In the genomic region with DNA sequence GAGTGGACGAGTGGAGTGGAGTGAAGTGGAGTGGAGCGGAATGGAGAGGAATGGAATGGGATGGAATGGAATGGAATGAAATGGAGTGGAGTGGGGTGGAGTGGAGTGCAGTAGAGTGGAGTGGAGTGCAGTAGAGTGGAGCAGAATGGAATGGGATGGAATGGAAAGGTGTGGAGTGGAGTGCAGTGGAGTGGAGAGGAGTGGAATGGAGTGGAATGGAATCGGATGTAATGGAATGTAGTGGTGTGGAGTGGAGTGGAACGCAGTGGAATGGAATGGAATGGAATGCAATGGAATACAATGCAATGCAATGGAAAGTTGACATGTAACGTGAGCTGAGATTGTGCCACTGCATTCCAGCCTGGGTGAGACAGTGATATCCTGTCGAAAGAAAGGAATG, we compare ENCODE assay signal across 28 cellular contexts. TPM values are rescaled to one million over a fixed set of nuclear protein-coding genes. Genes with fewer than 3 reads are reported as not detected.
DNase-seq lines count a peak whose midpoint lies in the region; ATAC-seq and TF ChIP-seq lines count a peak whose summit lies in the region.
"Had no signal": no experiment of that assay in that cellular context is flagged by ENCODE, and none has a peak within 500 bp of the region (broad histone marks: within the 10 kb centered on the region; RNA-seq: fewer than 3 reads in every experiment).

No MANE protein-coding gene starts in this region.

- TF ChIP-seq EP300 in gastroesophageal sphincter (IDR thresholded peaks at IDR 0.05): no peak

- H3K9me1 ChIP-seq in IMR-90 (ENCODE audit: insufficient read depth, low read length): no peaks in the 10 kb centered on the region

- DNase-seq in IMR-90 (no peak), upper lobe of right lung (no peak)
- DNase-seq in stimulated activated CD4-positive, alpha-beta T cell treated with anti-CD3 and anti-CD28 coated beads, Interleukin-4, amount 100 ng/mL, for 1 hour: no peak
- no peak for DNase-seq in natural killer cell treated with Interleukin-12 subunit alpha and Interleukin-12 subunit beta and Interleukin-15 and Interleukin-18, amount 100 ng/mL, for 72 hours (ENCODE audit: low spot score)
- DNase-seq: 8988T; ACHN; BE2C; C1 segment of cervical spinal cord; CD4-positive, alpha-beta memory T cell; CD4-positive, CD25-positive, alpha-beta regulatory T cell; CD8-positive, alpha-beta memory T cell; COR-L47; DMS 273 treated with DMSO at 0.1 percent for 48 hours; DMS153; DMS53; DMS79; DND-41; EL; GDM1 had no signal

- H2BK5ac ChIP-seq in IMR-90 (ENCODE audit: low read depth, low read length, poor library complexity, severe bottlenecking): peak overlapping the region; percentile 76

- H2AK5ac ChIP-seq in IMR-90 (ENCODE audit: low read depth, low read length): no peak overlapping the region

- H2BK20ac ChIP-seq in IMR-90 (ENCODE audit: low read depth, low read length): no peak overlapping the region

- POLR2A ChIA-PET in IMR-90 (lab: Charles Lee; ENCODE audit: unreplicated experiment): no interaction called here

- H3K23ac ChIP-seq in IMR-90 (ENCODE audit: low read depth, low read length): no peak overlapping the region

- no peak overlapping the region for H3K27ac Mint-ChIP-seq in natural killer cell treated with Interleukin-12 subunit alpha and Interleukin-12 subunit beta and Interleukin-15 and Interleukin-18, amount 100 ng/mL, for 72 hours
- H3K27ac Mint-ChIP-seq: CD14-positive monocyte; CD4-positive, alpha-beta memory T cell; CD4-positive, CD25-positive, alpha-beta regulatory T cell; CD8-positive, alpha-beta memory T cell had no signal

- H2AFZ ChIP-seq in IMR-90 (replicated peaks; ENCODE audit: low read length, poor library complexity): no peak overlapping the region

- WGBS in IMR-90 (ENCODE audit: extremely low coverage in 2 of 2, insufficient read length in 1 of 2), 2 experiments: 73 to 100% methylated on average over 1 to 2 of the region's 6 CpGs
- WGBS in gastroesophageal sphincter (ENCODE audit: low coverage in 1 of 2), 2 donors: 58 to 70% methylated on average over 5 to 6 of the region's 6 CpGs

- no peak overlapping the region for H2AK9ac ChIP-seq in IMR-90 (replicated peaks; ENCODE audit: low read depth, low read length, poor library complexity)

- CTCF ChIA-PET in IMR-90 (lab: Yijun Ruan, JAX): no interaction called here

- no peak for TF ChIP-seq CTCF in IMR-90 (conservative IDR thresholded peaks at IDR 0.05; ENCODE audit: low read depth, low read length)
- TF ChIP-seq CTCF in gastroesophageal sphincter (IDR thresholded peaks at IDR 0.05): no peak
- TF ChIP-seq CTCF in upper lobe of right lung (IDR thresholded peaks at IDR 0.05): no peak

- dilution Hi-C loops in IMR-90 (cut with HindIII; ENCODE audit: low sequenced_read_pairs, unreplicated experiment): no loop called here

- H3K27ac ChIP-seq in IMR-90 (ENCODE audit: insufficient read depth, low read length) (no peak overlapping the region), gastroesophageal sphincter (no peak overlapping the region), upper lobe of right lung (no peak overlapping the region)
- H3K27ac ChIP-seq: BLaER1 had no signal

- H4K20me1 ChIP-seq in IMR-90 (ENCODE audit: insufficient read depth, low read length): no peaks in the 10 kb centered on the region
- H4K20me1 ChIP-seq: BLaER1 had no signal

- H3K4me1 Mint-ChIP-seq in natural killer cell treated with Interleukin-12 subunit alpha and Interleukin-12 subunit beta and Interleukin-15 and Interleukin-18, amount 100 ng/mL, for 72 hours (ENCODE audit: low read depth in 2 of 2): no peaks in the 10 kb centered on the region
- H3K4me1 Mint-ChIP-seq: CD14-positive monocyte; CD4-positive, alpha-beta memory T cell; CD4-positive, CD25-positive, alpha-beta regulatory T cell; CD8-positive, alpha-beta memory T cell had no signal

- H3K27me3 Mint-ChIP-seq in natural killer cell treated with Interleukin-12 subunit alpha and Interleukin-12 subunit beta and Interleukin-15 and Interleukin-18, amount 100 ng/mL, for 72 hours: no peaks in the 10 kb centered on the region
- H3K27me3 Mint-ChIP-seq: CD4-positive, alpha-beta memory T cell; CD4-positive, CD25-positive, alpha-beta regulatory T cell; CD8-positive, alpha-beta memory T cell had no signal

- H3K18ac ChIP-seq in IMR-90 (ENCODE audit: low read depth, low read length): no peak overlapping the region

- H3K4ac ChIP-seq in IMR-90 (ENCODE audit: low read depth, low read length): no peak overlapping the region

- H3K4me3 ChIP-seq in IMR-90 (ENCODE audit: insufficient read depth, low read depth, low read length): no peak overlapping the region
- no peak overlapping the region for H3K4me3 ChIP-seq in gastroesophageal sphincter
- no peak overlapping the region for H3K4me3 ChIP-seq in upper lobe of right lung
- H3K4me3 ChIP-seq: BLaER1, GM12878 had no signal

- BruUV-seq in IMR-90 (replicated peaks; lab: Mats Ljungman, UMichigan): no TSS peak

- TF ChIP-seq RAD21 in IMR-90 (IDR thresholded peaks at IDR 0.05; ENCODE audit: low read length): no peak

- intact Hi-C loops in IMR-90 (cut with micrococcal nuclease) (no loop called here), upper lobe of right lung (cut with DNase I) (no loop called here)

- H3K4me3 Mint-ChIP-seq in natural killer cell treated with Interleukin-12 subunit alpha and Interleukin-12 subunit beta and Interleukin-15 and Interleukin-18, amount 100 ng/mL, for 72 hours: no peak overlapping the region
- H3K4me3 Mint-ChIP-seq: CD14-positive monocyte; CD4-positive, alpha-beta memory T cell; CD4-positive, CD25-positive, alpha-beta regulatory T cell; CD8-positive, alpha-beta memory T cell had no signal

- H3K36me3 Mint-ChIP-seq in natural killer cell treated with Interleukin-12 subunit alpha and Interleukin-12 subunit beta and Interleukin-15 and Interleukin-18, amount 100 ng/mL, for 72 hours: no peaks in the 10 kb centered on the region
- H3K36me3 Mint-ChIP-seq: CD14-positive monocyte; CD4-positive, alpha-beta memory T cell; CD4-positive, CD25-positive, alpha-beta regulatory T cell; CD8-positive, alpha-beta memory T cell had no signal

- no peaks in the 10 kb centered on the region for H3K4me1 ChIP-seq in IMR-90 (ENCODE audit: control insufficient read depth, insufficient read depth, low read length)
- no peaks in the 10 kb centered on the region for H3K4me1 ChIP-seq in gastroesophageal sphincter
- no peaks in the 10 kb centered on the region for H3K4me1 ChIP-seq in upper lobe of right lung
- H3K4me1 ChIP-seq: BE2C, BLaER1 had no signal

- no peak overlapping the region for H2BK120ac ChIP-seq in IMR-90 (ENCODE audit: low read depth, low read length)

- no peak overlapping the region for H3K4me2 ChIP-seq in IMR-90 (ENCODE audit: low read depth, low read length)
- H3K4me2 ChIP-seq: BLaER1 had no signal

- H3K79me1 ChIP-seq in IMR-90 (ENCODE audit: low read depth in 1 of 2, low read length in 2 of 2): no peaks in the 10 kb centered on the region

- H3K36me3 ChIP-seq in IMR-90 (ENCODE audit: control insufficient read depth, insufficient read depth, low read length): no peaks in the 10 kb centered on the region
- no peaks in the 10 kb centered on the region for H3K36me3 ChIP-seq in gastroesophageal sphincter
- no peaks in the 10 kb centered on the region for H3K36me3 ChIP-seq in upper lobe of right lung
- H3K36me3 ChIP-seq: BE2C, BLaER1 had no signal

- H3K27me3 ChIP-seq in IMR-90 (ENCODE audit: control insufficient read depth, insufficient read depth, low read length) (no peaks in the 10 kb centered on the region), gastroesophageal sphincter (no peaks in the 10 kb centered on the region), upper lobe of right lung (no peaks in the 10 kb centered on the region)
- H3K27me3 ChIP-seq: BE2C, BLaER1 had no signal

- no peak overlapping the region for H3K9ac ChIP-seq in IMR-90 (ENCODE audit: low read depth, low read length)
- H3K9ac ChIP-seq: BLaER1 had no signal

- TF ChIP-seq POLR2A in IMR-90 (IDR thresholded peaks at IDR 0.05; ENCODE audit: low read depth, low read length) (no peak), gastroesophageal sphincter (IDR thresholded peaks at IDR 0.05) (no peak)

- peaks cover 3% of the 10 kb centered on the region for H3K9me3 Mint-ChIP-seq in natural killer cell treated with Interleukin-12 subunit alpha and Interleukin-12 subunit beta and Interleukin-15 and Interleukin-18, amount 100 ng/mL, for 72 hours

- no peak overlapping the region for H3K56ac ChIP-seq in IMR-90 (ENCODE audit: extremely low read depth, insufficient read depth, low read length)

- no peak overlapping the region for H2BK15ac ChIP-seq in IMR-90 (ENCODE audit: low read depth, low read length)

- no peak overlapping the region for H4K91ac ChIP-seq in IMR-90 (ENCODE audit: insufficient read depth, low read depth, low read length)

- H3K9me3 ChIP-seq in IMR-90 (ENCODE audit: control insufficient read depth, insufficient read depth, low read length) (peaks cover 25% of the 10 kb centered on the region), gastroesophageal sphincter (peaks cover 0 to 39% (median 0%) of the 10 kb centered on the region in 3 donors), upper lobe of right lung (peaks cover 8% of the 10 kb centered on the region)
- H3K9me3 ChIP-seq: BE2C had no signal

- no peak overlapping the region for H4K8ac ChIP-seq in IMR-90 (ENCODE audit: low read depth in 2 of 2, low read length in 2 of 2)

- no peak for ATAC-seq in IMR-90 (ENCODE audit: low read depth)
- peak; percentile 43 for ATAC-seq in gastroesophageal sphincter
- peak; percentile 48 for ATAC-seq in upper lobe of right lung
- no peak for ATAC-seq in HG02885 (IDR thresholded peaks at IDR 0.05; ENCODE audit: poor library complexity, unreplicated experiment)
- no peak for ATAC-seq in natural killer cell treated with Interleukin-12 subunit alpha and Interleukin-12 subunit beta and Interleukin-15 and Interleukin-18, amount 100 ng/mL, for 72 hours
- ATAC-seq: GM12878 had no signal

- no peak overlapping the region for H3K14ac ChIP-seq in IMR-90 (replicated peaks; ENCODE audit: low read depth, low read length)

- in situ Hi-C loops in IMR-90 (cut with MboI; ENCODE audit: low sequenced_read_pairs): no loop called here

- H4K5ac ChIP-seq in IMR-90 (ENCODE audit: low read depth, low read length): no peak overlapping the region

TF ChIP-seq in IMR-90, 13 proteins besides CTCF, POLR2A, EP300 and RAD21 (continues in another document):
- TF ChIP-seq NFE2L2 (IDR thresholded peaks at IDR 0.05; ENCODE audit: low read depth, low read length): no peak

RNA-seq across cellular contexts. Expression of a gene that starts 46.4 kb away (rescaled TPM):
- not detected in 2 replicates for total RNA-seq in IMR-90 (2012; rRNA removed)
- not detected in 2 replicates for polyA plus RNA-seq in IMR-90 (2012; rRNA removed)
- not detected in 2 replicates for polyA plus RNA-seq in IMR-90 (2012; cell fraction: cytosol; rRNA removed)
- polyA plus RNA-seq in IMR-90 (2012; cell fraction: nucleus; rRNA removed; ENCODE audit: low replicate concordance): not detected in 2 replicates
- total RNA-seq in gastroesophageal sphincter: not detected
- not detected for total RNA-seq in upper lobe of right lung
- not detected for total RNA-seq in natural killer cell treated with Interleukin-12 subunit alpha and Interleukin-12 subunit beta and Interleukin-15 and Interleukin-18, amount 100 ng/mL, for 72 hours
- total RNA-seq: A673; CD4-positive, alpha-beta memory T cell; CD4-positive, CD25-positive, alpha-beta regulatory T cell; CD8-positive, alpha-beta memory T cell; Daoy; G401; GM12878 had no signal
- polyA plus RNA-seq: AG04450; CD14-positive monocyte; CD4-positive, alpha-beta memory T cell; CD4-positive, CD25-positive, alpha-beta regulatory T cell; CD8-positive, alpha-beta memory T cell; GM12878 had no signal

Comparison
In these comparisons a context has a peak if more than half of its experiments do, and no peak if none do; other contexts are left out.
1. ATAC-seq: peak in gastroesophageal sphincter (single experiment) and upper lobe of right lung (single experiment); none in IMR-90 (single experiment), HG02885 (single experiment) and natural killer cell treated with Interleukin-12 subunit alpha and Interleukin-12 subunit beta and Interleukin-15 and Interleukin-18, amount 100 ng/mL, for 72 hours (0 of 2).